In the genomic region with DNA sequence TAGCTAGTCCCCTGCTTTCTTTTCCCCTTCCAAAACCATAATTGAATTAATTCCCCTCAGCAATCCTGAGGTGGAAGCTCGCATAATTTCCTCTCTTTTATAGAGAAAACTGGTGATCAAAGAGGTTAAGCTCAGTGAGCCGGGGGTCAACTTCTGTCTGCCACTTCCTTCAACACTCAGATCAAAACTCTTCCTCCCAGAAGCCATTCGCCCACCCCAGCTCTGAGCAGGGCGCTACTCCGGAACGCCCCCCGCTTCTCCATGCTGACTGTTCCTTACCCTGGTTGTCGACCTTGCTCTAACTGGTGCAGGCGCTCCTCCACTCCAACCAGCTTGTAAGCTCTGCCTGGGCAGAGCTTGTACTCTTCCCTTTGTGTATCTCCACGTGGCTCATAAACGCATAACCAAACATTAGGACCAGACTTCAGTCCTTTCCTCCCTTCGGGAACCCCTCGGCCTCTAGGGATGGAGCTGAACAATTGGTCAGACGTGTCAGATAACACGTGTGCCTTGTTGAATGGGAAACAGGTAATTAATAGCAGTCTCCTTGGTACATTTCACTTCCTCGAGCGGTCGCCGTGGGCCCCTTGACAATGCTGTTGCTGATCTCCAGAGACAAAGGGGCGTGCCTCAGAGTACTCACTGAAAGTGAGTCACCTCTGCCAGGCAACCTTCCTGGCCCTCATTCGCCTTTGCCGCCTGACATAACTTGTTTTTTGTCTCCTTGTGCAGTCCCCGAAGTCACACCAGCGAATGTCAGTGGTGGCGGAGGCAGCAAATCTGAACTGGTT, we compare ENCODE assay signal across 15 cellular contexts.
DNase-seq lines count a peak whose midpoint lies in the region; ATAC-seq, FAIRE-seq and TF ChIP-seq lines count a peak whose summit lies in the region.
"Had no signal": no experiment of that assay in that cellular context is flagged by ENCODE, and none has a peak within 500 bp of the region (broad histone marks: within the 10 kb centered on the region; RNA-seq: fewer than 3 reads in every experiment).

No MANE protein-coding gene starts in this region.

- no peaks in the 10 kb centered on the region for H4K20me1 ChIP-seq in HepG2 (ENCODE audit: insufficient read depth, low read length)

- no peak overlapping the region for H2AFZ ChIP-seq in HepG2 (ENCODE audit: low read length)

- no peaks in the 10 kb centered on the region for H3K36me3 ChIP-seq in HepG2 (replicated peaks in 1 of 2; ENCODE audit: control insufficient read depth in 1 of 2, insufficient read depth in 2 of 2, low read length in 2 of 2)

- no peak overlapping the region for H3K9ac ChIP-seq in HepG2 (ENCODE audit: insufficient read depth, low read depth, low read length)

- H3K9me3 ChIP-seq in HepG2 (ENCODE audit: low read length): no peaks in the 10 kb centered on the region
- H3K9me3 ChIP-seq: body of pancreas, Peyer's patch, testis had no signal

- BruUV-seq in HepG2 (replicated peaks; lab: Mats Ljungman, UMichigan): no TSS peak

- no peak for TF ChIP-seq POLR2A in HepG2 (IDR thresholded peaks at IDR 0.05; ENCODE audit: insufficient read depth in 1 of 2, low read depth in 2 of 2, low read length in 2 of 2)

- CTCF ChIA-PET in HepG2 (lab: Yijun Ruan, JAX; ENCODE audit: low intra/inter-chr PET ratio, low total read pairs): no interaction called here

- no peak for FAIRE-seq in HepG2 (lab: Jason Lieb, UNC)

- no peaks in the 10 kb centered on the region for H3K79me2 ChIP-seq in HepG2 (ENCODE audit: insufficient read depth, low read length)

- H3K9me3 Mint-ChIP-seq in stimulated activated effector memory CD8-positive, alpha-beta T cell treated with anti-CD3 and anti-CD28 coated beads, Interleukin-12 subunit alpha, Interleukin-12 subunit beta, amount 100 ng/mL, for 72 hours: no peaks in the 10 kb centered on the region
- H3K9me3 Mint-ChIP-seq: activated T-helper 2 cell treated with anti-CD3 and anti-CD28 coated beads, Interferon-gamma antibody, Interleukin-2, Interleukin-4, amounts not matched to agents 10 μg/mL and 5 μg/mL and 100 μg/mL, durations not matched to agents 14 hours and 24 hours and 36 hours; memory B cell; T-helper 1 cell treated with Interleukin-12 subunit alpha and Interleukin-12 subunit beta and Interleukin-4 antibody, amounts not matched to agents 30 μg/mL and 1 μg/mL, for 36 hours had no signal

- no peak overlapping the region for H3K27ac ChIP-seq in foreskin keratinocyte
- H3K27ac ChIP-seq in HepG2 (ENCODE audit: extremely low read length, insufficient read depth, low read length): no peak overlapping the region
- H3K27ac ChIP-seq: body of pancreas, Peyer's patch, testis had no signal

- no peak overlapping the region for H3K4me3 ChIP-seq in HepG2 (replicated peaks in 1 of 3; ENCODE audit: insufficient read depth in 1 of 3, low read depth in 2 of 3, low read length in 3 of 3)
- H3K4me3 ChIP-seq: body of pancreas, Peyer's patch, testis had no signal

- 36% methylated on average over 24 of the region's 25 CpGs for WGBS in HepG2 (ENCODE audit: low lambda C conversion rate)

- H3K27me3 ChIP-seq in foreskin keratinocyte (no peaks in the 10 kb centered on the region), HepG2 (ENCODE audit: control insufficient read depth in 1 of 2, insufficient read depth in 2 of 2, low read length in 2 of 2) (peaks cover 0 to 17% of the 10 kb centered on the region in 2 experiments; a peak in 3 of 5 replicates)
- H3K27me3 ChIP-seq: body of pancreas, Peyer's patch, testis had no signal

- H3K27ac Mint-ChIP-seq in stimulated activated effector memory CD8-positive, alpha-beta T cell treated with anti-CD3 and anti-CD28 coated beads, Interleukin-12 subunit alpha, Interleukin-12 subunit beta, amount 100 ng/mL, for 72 hours: no peak overlapping the region
- H3K27ac Mint-ChIP-seq: activated T-helper 2 cell treated with anti-CD3 and anti-CD28 coated beads, Interferon-gamma antibody, Interleukin-2, Interleukin-4, amounts not matched to agents 10 μg/mL and 5 μg/mL and 100 μg/mL, durations not matched to agents 14 hours and 24 hours and 36 hours; memory B cell; T-helper 1 cell treated with Interleukin-12 subunit alpha and Interleukin-12 subunit beta and Interleukin-4 antibody, amounts not matched to agents 30 μg/mL and 1 μg/mL, for 36 hours had no signal

- TF ChIP-seq RAD21 in HepG2 (CRISPR knock-in tag; IDR thresholded peaks at IDR 0.05): no peak

- H3K4me3 Mint-ChIP-seq in stimulated activated effector memory CD8-positive, alpha-beta T cell treated with anti-CD3 and anti-CD28 coated beads, Interleukin-12 subunit alpha, Interleukin-12 subunit beta, amount 100 ng/mL, for 72 hours: no peak overlapping the region
- H3K4me3 Mint-ChIP-seq: memory B cell; T-helper 1 cell treated with Interleukin-12 subunit alpha and Interleukin-12 subunit beta and Interleukin-4 antibody, amounts not matched to agents 30 μg/mL and 1 μg/mL, for 36 hours had no signal

- ATAC-seq in GM21423 (IDR thresholded peaks at IDR 0.05; ENCODE audit: unreplicated experiment) (peak; percentile 64), foreskin keratinocyte (peak; percentile 51), HepG2 (no peak)
- no peak for ATAC-seq in stimulated activated effector memory CD8-positive, alpha-beta T cell treated with anti-CD3 and anti-CD28 coated beads, Interleukin-12 subunit alpha, Interleukin-12 subunit beta, amount 100 ng/mL, for 72 hours
- ATAC-seq: body of pancreas had no signal

- no peak for TF ChIP-seq EP300 in HepG2 (IDR thresholded peaks at IDR 0.05; ENCODE audit: low read depth in 2 of 2, low read length in 2 of 2)
- no peak for TF ChIP-seq EP300 in HepG2 (CRISPR knock-in tag; IDR thresholded peaks at IDR 0.05; ENCODE audit: borderline replicate concordance)

- DNase-seq in NCI-H1417 (lab: John Stamatoyannopoulos, UW) (peak; percentile 14 to 80 (median 45)), foreskin keratinocyte (peak; percentile 7 to 12), retina (peak; percentile 34), NCI-H774 (lab: John Stamatoyannopoulos, UW) (no peak), HepG2 (ENCODE audit: low spot score) (no peak), AG08396 (ENCODE audit: low spot score) (no peak)
- DNase-seq in stimulated activated effector memory CD8-positive, alpha-beta T cell treated with anti-CD3 and anti-CD28 coated beads, Interleukin-12 subunit alpha, Interleukin-12 subunit beta, amount 100 ng/mL, for 72 hours (ENCODE audit: low spot score in 2 of 2): no peak
- DNase-seq: activated CD4-positive, alpha-beta T cell treated with anti-CD3 and anti-CD28 coated beads, Interleukin-2, amount 50 U/mL, for 4 hours; body of pancreas; Peyer's patch; testis had no signal

- POLR2A ChIA-PET in HepG2 (lab: Yijun Ruan, JAX): no interaction called here

- TF ChIP-seq CTCF in foreskin keratinocyte (conservative IDR thresholded peaks at IDR 0.05) (no peak), HepG2 (CRISPR knock-in tag; IDR thresholded peaks at IDR 0.05) (no peak)

- H3K36me3 Mint-ChIP-seq in stimulated activated effector memory CD8-positive, alpha-beta T cell treated with anti-CD3 and anti-CD28 coated beads, Interleukin-12 subunit alpha, Interleukin-12 subunit beta, amount 100 ng/mL, for 72 hours: no peaks in the 10 kb centered on the region
- H3K36me3 Mint-ChIP-seq: memory B cell had no signal

- in situ Hi-C loops in HepG2 (cut with HindIII; ENCODE audit: extremely low pct_ligation_motif_present, low pct_unique_long_range_greater_than_20kb): no loop called here

- no peaks in the 10 kb centered on the region for H3K4me1 ChIP-seq in foreskin keratinocyte
- no peaks in the 10 kb centered on the region for H3K4me1 ChIP-seq in HepG2 (ENCODE audit: insufficient read depth, low read length)
- H3K4me1 ChIP-seq: body of pancreas, Peyer's patch, testis had no signal

- H3K4me2 ChIP-seq in HepG2 (ENCODE audit: low read depth, low read length): no peak overlapping the region

- intact Hi-C loops in HepG2 (cut with micrococcal nuclease; ENCODE audit: unreplicated experiment): no loop called here

- H3K4me1 Mint-ChIP-seq in stimulated activated effector memory CD8-positive, alpha-beta T cell treated with anti-CD3 and anti-CD28 coated beads, Interleukin-12 subunit alpha, Interleukin-12 subunit beta, amount 100 ng/mL, for 72 hours: no peaks in the 10 kb centered on the region
- H3K4me1 Mint-ChIP-seq: memory B cell had no signal

TF ChIP-seq in HepG2, 621 proteins besides CTCF, POLR2A, EP300 and RAD21 (continues in another document):
- TF ChIP-seq ZNF674 (CRISPR knock-in tag; IDR thresholded peaks at IDR 0.05; ENCODE audit: low read depth) (no peak), TBX2 (CRISPR knock-in tag; IDR thresholded peaks at IDR 0.05; ENCODE audit: borderline replicate concordance) (no peak), FOXP1 (IDR thresholded peaks at IDR 0.05) (no peak), FOXP1 (CRISPR knock-in tag; IDR thresholded peaks at IDR 0.05) (no peak)
- TF ChIP-seq, protein P1, sequence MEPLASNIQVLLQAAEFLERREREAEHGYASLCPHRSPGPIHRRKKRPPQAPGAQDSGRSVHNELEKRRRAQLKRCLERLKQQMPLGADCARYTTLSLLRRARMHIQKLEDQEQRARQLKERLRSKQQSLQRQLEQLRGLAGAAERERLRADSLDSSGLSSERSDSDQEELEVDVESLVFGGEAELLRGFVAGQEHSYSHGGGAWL (CRISPR knock-in tag; IDR thresholded peaks at IDR 0.05): no peak
- TF ChIP-seq, protein P2, sequence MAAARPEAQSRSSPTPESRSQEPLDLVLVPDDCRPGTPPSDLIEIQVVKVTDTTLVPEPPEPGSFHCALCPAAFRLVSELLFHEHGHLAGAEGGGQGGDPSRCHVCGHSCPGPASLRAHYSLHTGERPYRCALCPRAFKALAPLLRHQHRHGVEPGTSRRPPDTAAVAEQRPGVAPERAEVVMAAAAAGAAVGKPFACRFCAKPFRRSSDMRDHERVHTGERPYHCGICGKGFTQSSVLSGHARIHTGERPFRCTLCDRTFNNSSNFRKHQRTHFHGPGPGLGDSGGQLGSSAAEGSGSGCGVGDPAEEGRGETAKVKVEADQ (CRISPR knock-in tag; IDR thresholded peaks at IDR 0.05; ENCODE audit: borderline replicate concordance): no peak

Comparison
In these comparisons a context has a peak if more than half of its experiments do, and no peak if none do; other contexts are left out.
1. ATAC-seq: peak in GM21423 (single experiment) and foreskin keratinocyte (single experiment); none in stimulated activated effector memory CD8-positive, alpha-beta T cell treated with anti-CD3 and anti-CD28 coated beads, Interleukin-12 subunit alpha, Interleukin-12 subunit beta, amount 100 ng/mL, for 72 hours (single experiment) and HepG2 (single experiment).
2. DNase-seq: peak in NCI-H1417 (3 of 3), foreskin keratinocyte (2 of 2) and retina (single experiment); none in NCI-H774 (single experiment), stimulated activated effector memory CD8-positive, alpha-beta T cell treated with anti-CD3 and anti-CD28 coated beads, Interleukin-12 subunit alpha, Interleukin-12 subunit beta, amount 100 ng/mL, for 72 hours (0 of 2), HepG2 (single experiment) and AG08396 (single experiment).